ENCODE assay signal across 21 cellular contexts in the genomic region with DNA sequence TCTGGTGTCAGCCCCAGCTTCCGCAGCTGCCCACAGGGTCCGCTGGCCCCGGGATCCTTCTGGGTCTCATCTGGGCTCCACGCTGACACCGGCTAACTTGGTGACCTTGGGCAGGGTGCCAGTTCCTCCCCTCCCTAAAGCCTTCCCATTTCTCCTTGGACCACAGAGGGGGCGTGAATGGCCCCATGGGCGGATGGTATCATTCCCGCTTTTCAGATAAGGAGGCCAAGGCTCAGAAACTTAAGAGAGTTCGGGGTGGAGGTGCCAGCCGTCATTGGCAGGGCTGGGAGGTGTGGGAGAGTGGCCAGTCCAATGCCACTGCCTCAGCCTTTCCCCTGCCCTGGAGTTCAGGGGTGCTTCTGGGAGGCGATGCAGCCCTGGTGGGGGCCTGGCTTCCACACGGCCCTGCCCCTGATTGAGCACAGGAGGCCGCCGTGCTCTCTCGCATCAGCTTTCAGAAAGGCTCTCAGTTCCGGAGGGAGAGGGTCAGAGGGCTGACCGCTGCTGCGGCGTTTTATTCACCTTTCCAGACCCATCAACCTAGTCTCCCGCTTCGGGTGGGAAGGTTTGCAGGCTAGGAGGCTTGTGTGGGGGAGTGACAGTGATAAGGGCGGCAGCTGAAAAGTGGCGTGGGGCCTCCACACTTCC.
DNase-seq lines count a peak whose midpoint lies in the region; ATAC-seq and TF ChIP-seq lines count a peak whose summit lies in the region.
"Had no signal": no experiment of that assay in that cellular context is flagged by ENCODE, and none has a peak within 500 bp of the region (broad histone marks: within the 10 kb centered on the region; RNA-seq: fewer than 3 reads in every experiment).

No MANE protein-coding gene starts in this region.

- DNase-seq in NT2/D1 (ENCODE audit: low read depth, low spot score) (no peak), left cardiac atrium (no peak), right lobe of liver (peak in 1 of 3 donors; percentile 53), testis (peak; percentile 75), WERI-Rb-1 (no peak), EL (no peak)
- DNase-seq: CD4-positive, alpha-beta T cell; COR-L47; DMS79; H9; KG1; NCI-H1092 treated with DMSO at 0.1 percent for 48 hours; NCI-H1436 treated with DMSO at 0.1 percent for 48 hours; NCI-H1930; NCI-H226; NCI-H510A treated with DMSO at 0.1 percent for 48 hours; NCI-H774; NK-92 treated with Interleukin-12 subunit alpha and Interleukin-12 subunit beta, amount 100 ng/mL, for 24 hours; SJCRH30 had no signal

- TF ChIP-seq CTCF in right lobe of liver (IDR thresholded peaks at IDR 0.05) (no peak), testis (IDR thresholded peaks at IDR 0.05) (no peak), WERI-Rb-1 (IDR thresholded peaks at IDR 0.05; ENCODE audit: low read depth, low read length) (no peak)

- H3K36me3 ChIP-seq in NT2/D1 (ENCODE audit: insufficient read depth, insufficient read length, low read length) (peaks cover 64% of the 10 kb centered on the region), right lobe of liver (no peaks in the 10 kb centered on the region), testis (ENCODE audit: low read depth, missing control alignments) (no peaks in the 10 kb centered on the region), WERI-Rb-1 (peaks cover 26% of the 10 kb centered on the region)

- ATAC-seq in left cardiac atrium (peak; percentile 24 to 41), right lobe of liver (peak in 3 of 4 donors; percentile 3 to 39 (median 12)), esophagus mucosa (no peak)
- ATAC-seq: Panc1 had no signal

- H3K27ac ChIP-seq in right lobe of liver: peak overlapping the region in 2 of 3 donors; percentile 5 to 44
- no peak overlapping the region for H3K27ac ChIP-seq in testis
- H3K27ac ChIP-seq in WERI-Rb-1: no peak overlapping the region
- H3K27ac ChIP-seq: SJCRH30 had no signal

- no peaks in the 10 kb centered on the region for H3K27me3 ChIP-seq in NT2/D1 (ENCODE audit: insufficient read depth, insufficient read length)
- H3K27me3 ChIP-seq in right lobe of liver: no peaks in the 10 kb centered on the region
- no peaks in the 10 kb centered on the region for H3K27me3 ChIP-seq in testis
- no peaks in the 10 kb centered on the region for H3K27me3 ChIP-seq in WERI-Rb-1 (ENCODE audit: insufficient read depth, low read depth, severe bottlenecking)
- H3K27me3 ChIP-seq: SJCRH30 had no signal

- WGBS in right lobe of liver (ENCODE audit: insufficient coverage, low coverage, low lambda C conversion rate, missing lambda C conversion rate): 62% methylated on average over 10 of the region's 23 CpGs
- 56 to 72% methylated on average over 20 to 23 of the region's 23 CpGs for WGBS in testis, 2 donors

- H3K9me3 ChIP-seq in NT2/D1 (ENCODE audit: insufficient read depth, low read length): peaks cover 21% of the 10 kb centered on the region
- H3K9me3 ChIP-seq in right lobe of liver: no peaks in the 10 kb centered on the region
- H3K9me3 ChIP-seq in testis: no peaks in the 10 kb centered on the region
- H3K9me3 ChIP-seq in WERI-Rb-1 (ENCODE audit: severe bottlenecking): no peaks in the 10 kb centered on the region

- H3K4me1 ChIP-seq in NT2/D1 (ENCODE audit: insufficient read depth, insufficient read length) (peaks cover 7% of the 10 kb centered on the region), right lobe of liver (peaks cover 0 to 19% (median 6%) of the 10 kb centered on the region in 4 donors), testis (peaks cover 33% of the 10 kb centered on the region)

- intact Hi-C loops in left cardiac atrium (cut with DNase I) (no loop called here), right lobe of liver (cut with DNase I) (no loop called here), testis (cut with DNase I; ENCODE audit: low total_unique reads) (no loop called here)

- peak overlapping the region; percentile 34 for H3K9ac ChIP-seq in NT2/D1 (ENCODE audit: insufficient read length, low read depth)

- TF ChIP-seq POLR2A in right lobe of liver (IDR thresholded peaks at IDR 0.05) (no peak), testis (IDR thresholded peaks at IDR 0.05) (no peak)

- no peak overlapping the region for H3K4me3 ChIP-seq in NT2/D1 (ENCODE audit: insufficient read length, low read depth)
- no peak overlapping the region for H3K4me3 ChIP-seq in right lobe of liver
- H3K4me3 ChIP-seq in testis: no peak overlapping the region
- H3K4me3 ChIP-seq in WERI-Rb-1 (ENCODE audit: low read depth, low read length): no peak overlapping the region
- H3K4me3 ChIP-seq: SJCRH30 had no signal

Comparison
In these comparisons a context has a peak if more than half of its experiments do, and no peak if none do; other contexts are left out.
1. H3K27ac ChIP-seq: peak in right lobe of liver (2 of 3); none in testis (0 of 2) and WERI-Rb-1 (single experiment).